Comparison of ENCODE assay signal across 14 cellular contexts in the genomic region with DNA sequence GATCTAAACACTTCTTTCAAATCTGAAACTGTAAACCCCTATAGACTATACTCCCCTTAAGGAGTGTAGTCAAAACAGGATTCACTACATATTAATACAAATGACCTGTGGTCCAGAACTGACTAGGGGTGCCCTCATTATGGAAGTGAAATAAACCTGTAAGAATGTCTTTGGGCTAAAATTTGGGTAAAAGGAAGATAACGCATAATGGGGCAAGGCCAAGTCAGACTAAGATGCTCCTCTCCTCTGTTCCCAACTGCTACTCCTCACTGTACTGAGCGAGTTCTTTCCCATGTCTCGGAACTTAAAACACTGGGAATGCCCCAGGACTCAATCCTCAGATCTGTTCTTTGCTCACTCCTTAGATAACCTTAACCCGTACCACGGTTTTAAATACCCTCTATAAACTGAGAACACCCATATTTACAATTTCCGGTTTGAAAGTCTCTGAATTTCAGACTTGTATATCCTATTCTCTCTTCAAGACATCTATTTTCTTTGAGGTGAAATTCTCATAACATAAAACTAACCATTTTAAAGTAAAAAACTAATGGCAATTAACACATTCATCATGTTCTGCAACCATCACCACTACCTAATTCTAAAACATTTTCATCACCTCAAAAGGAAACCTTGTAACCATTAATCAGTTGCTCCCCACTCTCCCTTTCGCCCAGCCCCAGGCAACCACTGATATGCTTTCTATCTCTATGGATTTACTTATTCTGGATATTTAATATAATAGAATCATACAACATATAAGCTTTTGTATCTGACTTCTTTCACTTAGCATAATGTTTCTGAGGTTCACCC. TPM values are rescaled to one million over a fixed set of nuclear protein-coding genes. Genes with fewer than 3 reads are reported as not detected.
DNase-seq lines count a peak whose midpoint lies in the region; ATAC-seq and TF ChIP-seq lines count a peak whose summit lies in the region.
"Had no signal": no experiment of that assay in that cellular context is flagged by ENCODE, and none has a peak within 500 bp of the region (broad histone marks: within the 10 kb centered on the region; RNA-seq: fewer than 3 reads in every experiment).

No MANE protein-coding gene starts in this region.

- H3K4me3 Mint-ChIP-seq in T-cell: no peak overlapping the region
- H3K4me3 Mint-ChIP-seq in nephron progenitor cell: no peak overlapping the region
- H3K4me3 Mint-ChIP-seq: T-helper 2 cell treated with Interferon-gamma antibody and Interleukin-4, amounts not matched to agents 5 μg/mL and 100 μg/mL, for 36 hours had no signal

- H3K4me3 ChIP-seq in GM12865 (ENCODE audit: low read depth, low read length): no peak overlapping the region

- DNase-seq in GM12865 (ENCODE audit: low read depth) (peak; percentile 64), T-cell (no peak), nephron progenitor cell (no peak), NOMO-1 treated with DMSO at 0.1 percent for 48 hours (lab: John Stamatoyannopoulos, UW; ENCODE audit: unreplicated experiment) (no peak), RKO (ENCODE audit: low spot score) (no peak)
- DNase-seq: activated CD4-positive, alpha-beta T cell treated with anti-CD3 and anti-CD28 coated beads for 48 hours; amniotic stem cell; MV-4-11; occipital lobe; stimulated activated naive CD4-positive, alpha-beta T cell had no signal

- ATAC-seq in HG02759 (IDR thresholded peaks at IDR 0.05; ENCODE audit: unreplicated experiment): peak; percentile 17
- ATAC-seq in T-cell (replicated peaks in 1 of 4): no peak
- no peak for ATAC-seq in HG03439 (IDR thresholded peaks at IDR 0.05; ENCODE audit: unreplicated experiment)
- ATAC-seq: Right ventricle myocardium inferior had no signal

- H3K36me3 Mint-ChIP-seq in T-cell: no peaks in the 10 kb centered on the region
- peaks cover 14% of the 10 kb centered on the region for H3K36me3 Mint-ChIP-seq in nephron progenitor cell (ENCODE audit: low read depth)

- H3K27me3 Mint-ChIP-seq in T-cell: no peaks in the 10 kb centered on the region
- H3K27me3 Mint-ChIP-seq in nephron progenitor cell (ENCODE audit: low read depth, poor library complexity): peaks cover 5% of the 10 kb centered on the region

- H3K9me3 Mint-ChIP-seq in T-cell (no peaks in the 10 kb centered on the region), nephron progenitor cell (peaks cover 7% of the 10 kb centered on the region)
- H3K9me3 Mint-ChIP-seq: T-helper 2 cell treated with Interferon-gamma antibody and Interleukin-4, amounts not matched to agents 5 μg/mL and 100 μg/mL, for 36 hours had no signal

- CTCF ChIA-PET in T-cell (lab: Charles Lee): no interaction called here

- H3K4me1 Mint-ChIP-seq in T-cell: peaks cover 71 to 77% (median 72%) of the 10 kb centered on the region in 3 donors
- H3K4me1 Mint-ChIP-seq in nephron progenitor cell: peaks cover 57% of the 10 kb centered on the region

- TF ChIP-seq CTCF in GM12865 (IDR thresholded peaks at IDR 0.05; ENCODE audit: insufficient read depth, low read depth, low read length, missing control alignments) (no peak), nephron progenitor cell (IDR thresholded peaks at IDR 0.05) (no peak)

- peak overlapping the region; percentile 6 to 31 for H3K27ac Mint-ChIP-seq in T-cell
- peak overlapping the region; percentile 5 for H3K27ac Mint-ChIP-seq in nephron progenitor cell
- H3K27ac Mint-ChIP-seq: T-helper 2 cell treated with Interferon-gamma antibody and Interleukin-4, amounts not matched to agents 5 μg/mL and 100 μg/mL, for 36 hours had no signal

- POLR2A ChIA-PET in T-cell (lab: Charles Lee): no interaction called here

RNA-seq across cellular contexts. Expression of a gene that starts 4.0 kb away (rescaled TPM):
- total RNA-seq in T-cell: 10 to 100 TPM; 41.0 to 51.3 (median 49.0) TPM

RNA-seq across cellular contexts. Expression of a gene that starts 4.2 kb away (rescaled TPM):
- 1 to 10 TPM; 4.1 to 8.3 (median 5.9) TPM for total RNA-seq in T-cell
